Comparison of ENCODE assay signal across 8 cellular contexts in the genomic region with DNA sequence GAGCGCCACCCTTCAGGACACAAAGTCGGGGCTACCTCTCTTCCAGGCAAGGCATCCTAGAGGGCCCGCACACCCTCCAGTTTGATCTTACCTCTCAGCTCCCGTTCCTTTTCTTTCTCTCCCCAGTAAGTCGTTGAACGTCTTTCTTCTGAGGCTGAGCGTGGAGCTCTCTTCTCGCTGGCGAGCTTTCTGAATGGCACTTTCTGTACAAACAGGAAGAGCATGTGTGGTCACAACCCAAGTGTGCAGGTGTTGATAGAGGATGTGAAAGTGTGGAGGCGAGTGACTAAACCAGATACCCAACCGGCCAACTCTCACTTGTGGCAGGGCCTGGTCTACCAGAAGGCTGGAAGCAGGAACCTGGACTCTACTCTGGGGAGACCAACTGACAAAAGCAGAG. TPM values are rescaled to one million over a fixed set of nuclear protein-coding genes. Genes with fewer than 3 reads are reported as not detected.
DNase-seq lines count a peak whose midpoint lies in the region; ATAC-seq and TF ChIP-seq lines count a peak whose summit lies in the region.

A gene with protein sequence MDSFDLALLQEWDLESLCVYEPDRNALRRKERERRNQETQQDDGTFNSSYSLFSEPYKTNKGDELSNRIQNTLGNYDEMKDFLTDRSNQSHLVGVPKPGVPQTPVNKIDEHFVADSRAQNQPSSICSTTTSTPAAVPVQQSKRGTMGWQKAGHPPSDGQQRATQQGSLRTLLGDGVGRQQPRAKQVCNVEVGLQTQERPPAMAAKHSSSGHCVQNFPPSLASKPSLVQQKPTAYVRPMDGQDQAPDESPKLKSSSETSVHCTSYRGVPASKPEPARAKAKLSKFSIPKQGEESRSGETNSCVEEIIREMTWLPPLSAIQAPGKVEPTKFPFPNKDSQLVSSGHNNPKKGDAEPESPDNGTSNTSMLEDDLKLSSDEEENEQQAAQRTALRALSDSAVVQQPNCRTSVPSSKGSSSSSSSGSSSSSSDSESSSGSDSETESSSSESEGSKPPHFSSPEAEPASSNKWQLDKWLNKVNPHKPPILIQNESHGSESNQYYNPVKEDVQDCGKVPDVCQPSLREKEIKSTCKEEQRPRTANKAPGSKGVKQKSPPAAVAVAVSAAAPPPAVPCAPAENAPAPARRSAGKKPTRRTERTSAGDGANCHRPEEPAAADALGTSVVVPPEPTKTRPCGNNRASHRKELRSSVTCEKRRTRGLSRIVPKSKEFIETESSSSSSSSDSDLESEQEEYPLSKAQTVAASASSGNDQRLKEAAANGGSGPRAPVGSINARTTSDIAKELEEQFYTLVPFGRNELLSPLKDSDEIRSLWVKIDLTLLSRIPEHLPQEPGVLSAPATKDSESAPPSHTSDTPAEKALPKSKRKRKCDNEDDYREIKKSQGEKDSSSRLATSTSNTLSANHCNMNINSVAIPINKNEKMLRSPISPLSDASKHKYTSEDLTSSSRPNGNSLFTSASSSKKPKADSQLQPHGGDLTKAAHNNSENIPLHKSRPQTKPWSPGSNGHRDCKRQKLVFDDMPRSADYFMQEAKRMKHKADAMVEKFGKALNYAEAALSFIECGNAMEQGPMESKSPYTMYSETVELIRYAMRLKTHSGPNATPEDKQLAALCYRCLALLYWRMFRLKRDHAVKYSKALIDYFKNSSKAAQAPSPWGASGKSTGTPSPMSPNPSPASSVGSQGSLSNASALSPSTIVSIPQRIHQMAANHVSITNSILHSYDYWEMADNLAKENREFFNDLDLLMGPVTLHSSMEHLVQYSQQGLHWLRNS (N-terminal part only) (minus strand): TSS at position 198 of the 400 bp plus-strand sequence. CDS start 38,136 bp downstream, outside the sequence.

- peaks cover 2% of the 10 kb centered on the region for H3K27me3 Mint-ChIP-seq in activated CD8-positive, alpha-beta T cell treated with anti-CD3 and anti-CD28 coated beads for 36 hours

- no peaks in the 10 kb centered on the region for H3K9me3 Mint-ChIP-seq in activated CD8-positive, alpha-beta T cell treated with anti-CD3 and anti-CD28 coated beads for 36 hours

- intact Hi-C loops in activated CD8-positive, alpha-beta T cell treated with anti-CD3 and anti-CD28 coated beads for 36 hours (cut with micrococcal nuclease), result loop anchor here (5.0 kb wide), 1 partner anchor 80 kb away; no protein-coding TSS in a partner anchor
- intact Hi-C loops in mucosa of descending colon (cut with DNase I, micrococcal nuclease), result no loop called here

- H3K4me1 ChIP-seq in mucosa of descending colon (ENCODE audit: low read depth), result no peaks in the 10 kb centered on the region

- no peaks in the 10 kb centered on the region for H3K36me3 Mint-ChIP-seq in activated CD8-positive, alpha-beta T cell treated with anti-CD3 and anti-CD28 coated beads for 36 hours (ENCODE audit: low read depth)

- no peaks in the 10 kb centered on the region for H3K36me3 ChIP-seq in mucosa of descending colon (ENCODE audit: low read depth)

- CTCF ChIA-PET in activated CD8-positive, alpha-beta T cell treated with anti-CD3 and anti-CD28 coated beads for 36 hours (lab: Charles Lee), result no interaction called here

- POLR2A ChIA-PET in activated CD8-positive, alpha-beta T cell treated with anti-CD3 and anti-CD28 coated beads for 36 hours (lab: Charles Lee), result interaction anchor here (1.0 to 1.5 kb wide), 3 partner anchors 8 to 28 kb away, joined by 4 to 5 read pairs (median 5); no protein-coding TSS in a partner anchor

- TF ChIP-seq CTCF in activated CD8-positive, alpha-beta T cell treated with anti-CD3 and anti-CD28 coated beads for 36 hours (IDR thresholded peaks at IDR 0.05), result no peak
- no peak for TF ChIP-seq CTCF in mucosa of descending colon (IDR thresholded peaks at IDR 0.05)

- peaks cover 52% of the 10 kb centered on the region for H3K4me1 Mint-ChIP-seq in activated CD8-positive, alpha-beta T cell treated with anti-CD3 and anti-CD28 coated beads for 36 hours (ENCODE audit: low read depth)

- peak within 1 kb of the TSS; percentile 89 for H3K27ac Mint-ChIP-seq in activated CD8-positive, alpha-beta T cell treated with anti-CD3 and anti-CD28 coated beads for 36 hours

- ATAC-seq in HG03354 (IDR thresholded peaks at IDR 0.05; ENCODE audit: poor library complexity, severe bottlenecking, unreplicated experiment) (peak; percentile 99), mucosa of descending colon (peak; percentile 78)
- ATAC-seq in activated CD8-positive, alpha-beta T cell treated with anti-CD3 and anti-CD28 coated beads for 36 hours, result peak; percentile 89

- H3K9me3 ChIP-seq in mucosa of descending colon, result no peaks in the 10 kb centered on the region

- H3K4me3 ChIP-seq in mucosa of descending colon, result no peak within 1 kb of the TSS

- peak; percentile 11 to 40 for DNase-seq in activated CD4-positive, alpha-beta T cell treated with anti-CD3 and anti-CD28 coated beads for 24 hours (ENCODE audit: low read depth in 2 of 2)
- DNase-seq in activated CD4-positive, alpha-beta T cell treated with anti-CD3 and anti-CD28 coated beads for 1 hour, result no peak
- peak; percentile 86 for DNase-seq in activated CD8-positive, alpha-beta T cell treated with anti-CD3 and anti-CD28 coated beads for 36 hours
- DNase-seq in mucosa of descending colon (peak in 1 of 3 donors; percentile 31), GDM1 (lab: John Stamatoyannopoulos, UW) (no peak), A172 (ENCODE audit: low spot score) (no peak), NCI-H82 treated with DMSO at 0.1 percent for 48 hours (lab: John Stamatoyannopoulos, UW; ENCODE audit: unreplicated experiment) (no peak)

- H3K4me3 Mint-ChIP-seq in activated CD8-positive, alpha-beta T cell treated with anti-CD3 and anti-CD28 coated beads for 36 hours, result peak within 1 kb of the TSS; percentile 77

RNA-seq across cellular contexts. Expression of the gene that starts here (rescaled TPM):
- total RNA-seq in activated CD8-positive, alpha-beta T cell treated with anti-CD3 and anti-CD28 coated beads for 36 hours, result 1 to 10 TPM; 3.1 to 3.5 TPM
- 10 to 100 TPM in 1 of 3 donors, 1 to 10 TPM in 2; 4.2 to 56.6 (median 5.2) TPM for total RNA-seq in mucosa of descending colon
- total RNA-seq in A172 (2014; rRNA removed; shearing (Covaris generic)), result 1.9 and 6.7 TPM in 2 replicates

Comparison
In these comparisons a context has a peak if more than half of its experiments do, and no peak if none do; other contexts are left out.
1. DNase-seq: peak in activated CD4-positive, alpha-beta T cell treated with anti-CD3 and anti-CD28 coated beads for 24 hours (2 of 2) and activated CD8-positive, alpha-beta T cell treated with anti-CD3 and anti-CD28 coated beads for 36 hours (single experiment); none in activated CD4-positive, alpha-beta T cell treated with anti-CD3 and anti-CD28 coated beads for 1 hour (single experiment), GDM1 (single experiment), A172 (single experiment) and NCI-H82 treated with DMSO at 0.1 percent for 48 hours (single experiment).
2. Peak in every context shown above with its lines, with median percentiles within 50 percentile points of each other: ATAC-seq.